ENCODE assay signal across 1 cellular context in genomic region chr15:79463043-79463780, GRCh38.
A peak's percentile ranks its signal among the peaks of the same experiment; 100 is the strongest.
TF ChIP-seq lines count a peak whose summit lies in the region.

No MANE protein-coding gene starts in this region.

TF ChIP-seq in H1, 55 proteins besides CTCF, POLR2A, EP300 and RAD21:
- TF ChIP-seq YY1 (IDR thresholded peaks at IDR 0.05; ENCODE audit: low read depth, low read length): peak; percentile 62; the same call in 1 of the 2 replicates
- TF ChIP-seq BRCA1 (IDR thresholded peaks at IDR 0.05; ENCODE audit: low read depth, low read length): no peak
TF ChIP-seq in H1: peak in this region for 1.
